In the genomic region with DNA sequence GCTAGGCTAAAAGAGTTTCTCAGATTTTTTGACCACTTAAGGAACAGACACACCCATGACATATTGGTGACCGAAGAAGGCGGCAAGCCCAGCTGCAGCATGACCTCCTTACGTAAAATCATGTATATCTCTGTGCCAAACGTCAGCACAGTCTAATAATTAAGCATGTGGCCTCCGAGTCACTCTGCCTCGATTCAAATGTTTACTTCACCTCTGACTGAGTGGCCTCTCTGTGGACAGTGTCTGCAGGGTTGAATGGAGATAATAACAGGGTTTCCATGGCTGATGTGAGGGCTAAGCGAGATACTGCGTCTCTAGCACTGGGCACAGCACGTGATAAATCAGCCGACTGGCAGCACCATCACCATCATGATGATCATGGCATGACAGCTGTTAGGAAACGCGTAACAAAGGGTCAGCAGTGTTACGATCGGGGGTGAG, we compare ENCODE assay signal across 13 cellular contexts.
DNase-seq lines count a peak whose midpoint lies in the region; ATAC-seq and TF ChIP-seq lines count a peak whose summit lies in the region.
"Had no signal": no experiment of that assay in that cellular context is flagged by ENCODE, and none has a peak within 500 bp of the region (broad histone marks: within the 10 kb centered on the region; RNA-seq: fewer than 3 reads in every experiment).

No MANE protein-coding gene starts in this region.

- H3K14ac ChIP-seq in mesenchymal stem cell (ENCODE audit: low read length in 2 of 2): peak overlapping the region in 1 of 2 experiments; percentile 88

- H2BK5ac ChIP-seq in mesenchymal stem cell (ENCODE audit: low read depth, low read length, poor library complexity, severe bottlenecking): no peak overlapping the region

- H2AK5ac ChIP-seq in mesenchymal stem cell (ENCODE audit: low read length, severe bottlenecking): no peak overlapping the region

- H2BK120ac ChIP-seq in mesenchymal stem cell (ENCODE audit: low read depth, low read length): no peak overlapping the region

- H3K4me2 ChIP-seq in mesenchymal stem cell (ENCODE audit: low read length, poor library complexity, severe bottlenecking): no peak overlapping the region

- H3K4me3 ChIP-seq in esophagus squamous epithelium (no peak overlapping the region), mesenchymal stem cell (ENCODE audit: insufficient read depth in 1 of 2, low read depth in 1 of 2, low read length in 2 of 2) (peak overlapping the region in 1 of 2 experiments; percentile 58), subcutaneous abdominal adipose tissue (ENCODE audit: low read depth in 1 of 5, low read length in 5 of 5) (peak overlapping the region in 4 of 5 donors; percentile 4 to 28 (median 22)), stomach (no peak overlapping the region)
- H3K4me3 ChIP-seq: K562 had no signal

- no peak overlapping the region for H2AFZ ChIP-seq in mesenchymal stem cell (ENCODE audit: low read depth, low read length)

- H3K23ac ChIP-seq in mesenchymal stem cell (ENCODE audit: low read length in 2 of 2): no peak overlapping the region

- no peaks in the 10 kb centered on the region for H3K36me3 Mint-ChIP-seq in WTC11
- H3K36me3 Mint-ChIP-seq: activated naive CD8-positive, alpha-beta T cell had no signal

- H2BK15ac ChIP-seq in mesenchymal stem cell (ENCODE audit: low read depth, poor library complexity, severe bottlenecking): peak overlapping the region; percentile 67

- TF ChIP-seq EP300 in stomach (IDR thresholded peaks at IDR 0.05): no peak

- H3K36me3 ChIP-seq in esophagus squamous epithelium: no peaks in the 10 kb centered on the region
- H3K36me3 ChIP-seq in mesenchymal stem cell (ENCODE audit: control insufficient read depth in 1 of 2, insufficient read depth in 2 of 2, low read depth in 1 of 2, low read length in 2 of 2): peaks cover 0 to 6% of the 10 kb centered on the region in 2 experiments
- no peaks in the 10 kb centered on the region for H3K36me3 ChIP-seq in subcutaneous abdominal adipose tissue (ENCODE audit: control insufficient read depth in 5 of 5, insufficient read depth in 5 of 5, low read length in 5 of 5)
- no peaks in the 10 kb centered on the region for H3K36me3 ChIP-seq in stomach

- no peak overlapping the region; the same call in 1 of the 2 replicates for H3K27ac Mint-ChIP-seq in WTC11
- H3K27ac Mint-ChIP-seq: activated naive CD8-positive, alpha-beta T cell had no signal

- DNase-seq in NCI-H69 (lab: John Stamatoyannopoulos, UW) (peak; percentile 39), esophagus squamous epithelium (lab: John Stamatoyannopoulos, UW) (no peak), mesenchymal stem cell (peak; percentile 81), stomach (no peak), WTC11 (ENCODE audit: low spot score) (no peak)
- DNase-seq: H7, NCI-H1930 had no signal

- peak overlapping the region; percentile 23 to 73 for H2BK12ac ChIP-seq in mesenchymal stem cell (ENCODE audit: low read length in 2 of 2)

- H3K18ac ChIP-seq in mesenchymal stem cell (ENCODE audit: low read depth in 1 of 2, low read length in 2 of 2): peak overlapping the region; percentile 92 to 96

- H3K4ac ChIP-seq in mesenchymal stem cell (ENCODE audit: low read depth in 1 of 2, low read length in 2 of 2): peak overlapping the region in 1 of 2 experiments; percentile 49

- no peak overlapping the region for H3K4me3 Mint-ChIP-seq in WTC11
- H3K4me3 Mint-ChIP-seq: activated naive CD8-positive, alpha-beta T cell had no signal

- H3K4me1 ChIP-seq in esophagus squamous epithelium: peaks cover 0 to 4% (median 0%) of the 10 kb centered on the region in 3 donors
- peaks cover 4% of the 10 kb centered on the region for H3K4me1 ChIP-seq in mesenchymal stem cell (ENCODE audit: control insufficient read depth, insufficient read depth, low read depth, low read length)
- peaks cover 16 to 57% (median 48%) of the 10 kb centered on the region in 5 donors for H3K4me1 ChIP-seq in subcutaneous abdominal adipose tissue (ENCODE audit: control insufficient read depth in 5 of 5, insufficient read depth in 5 of 5, low read length in 5 of 5)
- H3K4me1 ChIP-seq in stomach: peaks cover 0 to 10% (median 2%) of the 10 kb centered on the region in 4 donors

- H3K4me1 Mint-ChIP-seq in WTC11: 0 out of 2 replicates have a peak, but pooled peaks cover 5% of the 10 kb centered on the region

- H3K9me3 ChIP-seq in esophagus squamous epithelium (no peaks in the 10 kb centered on the region), mesenchymal stem cell (ENCODE audit: control insufficient read depth, low read length) (no peaks in the 10 kb centered on the region), subcutaneous abdominal adipose tissue (ENCODE audit: control insufficient read depth in 5 of 5, low read length in 5 of 5) (peaks cover 0 to 3% (median 0%) of the 10 kb centered on the region in 5 donors), stomach (no peaks in the 10 kb centered on the region)

- intact Hi-C loops in esophagus squamous epithelium (cut with DNase I) (no loop called here), stomach (cut with DNase I; ENCODE audit: low total_unique reads) (no loop called here)

- ATAC-seq in WTC11 (no peak), HG03469 (IDR thresholded peaks at IDR 0.05; ENCODE audit: unreplicated experiment) (no peak), GM19351 (IDR thresholded peaks at IDR 0.05; ENCODE audit: unreplicated experiment) (no peak)
- ATAC-seq: K562 had no signal

- POLR2A ChIA-PET in WTC11 (lab: Charles Lee): no interaction called here

- H3K9me3 Mint-ChIP-seq in WTC11: peaks cover 8% of the 10 kb centered on the region

- CTCF ChIA-PET in WTC11 (lab: Charles Lee): no interaction called here

- WGBS in esophagus squamous epithelium, 2 donors: 68 to 74% methylated on average over 14 of the region's 14 CpGs
- 11% methylated on average over 10 of the region's 14 CpGs for WGBS in mesenchymal stem cell
- 56 to 66% (median 60%) methylated on average over 14 of the region's 14 CpGs for WGBS in stomach, 5 donors

- H3K27ac ChIP-seq in esophagus squamous epithelium: peak overlapping the region in 3 of 4 donors; percentile 10 to 33 (median 29)
- H3K27ac ChIP-seq in mesenchymal stem cell (ENCODE audit: low read length, poor library complexity, severe bottlenecking): no peak overlapping the region
- H3K27ac ChIP-seq in subcutaneous abdominal adipose tissue (ENCODE audit: low read depth, low read length): peak overlapping the region; percentile 88
- H3K27ac ChIP-seq in stomach: peak overlapping the region in 1 of 5 donors; percentile 40

- H3K9ac ChIP-seq in mesenchymal stem cell (ENCODE audit: low read length): peak overlapping the region; percentile 69
- peak overlapping the region in 2 of 5 donors; percentile 44 to 67 for H3K9ac ChIP-seq in subcutaneous abdominal adipose tissue (ENCODE audit: low read length in 5 of 5)

- no peaks in the 10 kb centered on the region for H3K79me1 ChIP-seq in mesenchymal stem cell (replicated peaks; ENCODE audit: low read length, poor library complexity, severe bottlenecking)

- H3K27me3 ChIP-seq in esophagus squamous epithelium (no peaks in the 10 kb centered on the region), mesenchymal stem cell (ENCODE audit: control insufficient read depth in 1 of 2, insufficient read depth in 1 of 2, low read length in 2 of 2) (no peaks in the 10 kb centered on the region), subcutaneous abdominal adipose tissue (ENCODE audit: control insufficient read depth in 5 of 5, insufficient read depth in 4 of 5, low read length in 5 of 5) (no peaks in the 10 kb centered on the region), stomach (no peaks in the 10 kb centered on the region)
- H3K27me3 ChIP-seq: dorsolateral prefrontal cortex had no signal

- H4K91ac ChIP-seq in mesenchymal stem cell (ENCODE audit: low read length): peak overlapping the region; percentile 90

- no peaks in the 10 kb centered on the region for H3K27me3 Mint-ChIP-seq in WTC11 (ENCODE audit: low read depth)
- H3K27me3 Mint-ChIP-seq: activated naive CD8-positive, alpha-beta T cell had no signal

- TF ChIP-seq POLR2A in esophagus squamous epithelium (IDR thresholded peaks at IDR 0.05): no peak
- no peak for TF ChIP-seq POLR2A in stomach (IDR thresholded peaks at IDR 0.05)

- H4K8ac ChIP-seq in mesenchymal stem cell (ENCODE audit: low read length): peak overlapping the region; percentile 95

- no peak for TF ChIP-seq CTCF in esophagus squamous epithelium (IDR thresholded peaks at IDR 0.05)
- TF ChIP-seq CTCF in stomach (IDR thresholded peaks at IDR 0.05): no peak
- no peak for TF ChIP-seq CTCF in WTC11 (IDR thresholded peaks at IDR 0.05)

TF ChIP-seq in WTC11, 78 proteins besides CTCF, POLR2A, EP300 and RAD21:
- TF ChIP-seq OVOL2 (CRISPR knock-in tag; IDR thresholded peaks at IDR 0.05; ENCODE audit: borderline replicate concordance): no peak
- TF ChIP-seq EMX1 (CRISPR knock-in tag; IDR thresholded peaks at IDR 0.05): no peak
- TF ChIP-seq CREB1 (CRISPR knock-in tag; IDR thresholded peaks at IDR 0.05): no peak
- no peak for TF ChIP-seq ESRRA (CRISPR knock-in tag; IDR thresholded peaks at IDR 0.05; ENCODE audit: borderline replicate concordance)
- no peak for TF ChIP-seq ZNF423 (CRISPR knock-in tag; IDR thresholded peaks at IDR 0.05)
- TF ChIP-seq ZMAT4 (CRISPR knock-in tag; IDR thresholded peaks at IDR 0.05): no peak
- no peak for TF ChIP-seq PREB (CRISPR knock-in tag; IDR thresholded peaks at IDR 0.05; ENCODE audit: borderline replicate concordance)
- no peak for TF ChIP-seq CBFB (CRISPR knock-in tag; IDR thresholded peaks at IDR 0.05; ENCODE audit: low read depth)

Comparison
In these comparisons a context has a peak if more than half of its experiments do, and no peak if none do; other contexts are left out.
1. DNase-seq: peak in NCI-H69 (single experiment) and mesenchymal stem cell (single experiment); none in esophagus squamous epithelium (single experiment), stomach (single experiment) and WTC11 (single experiment).
2. H3K4me3 ChIP-seq: peak in subcutaneous abdominal adipose tissue (4 of 5); none in esophagus squamous epithelium (0 of 4) and stomach (0 of 4).